ENCODE assay signal across 24 cellular contexts in the genomic region with DNA sequence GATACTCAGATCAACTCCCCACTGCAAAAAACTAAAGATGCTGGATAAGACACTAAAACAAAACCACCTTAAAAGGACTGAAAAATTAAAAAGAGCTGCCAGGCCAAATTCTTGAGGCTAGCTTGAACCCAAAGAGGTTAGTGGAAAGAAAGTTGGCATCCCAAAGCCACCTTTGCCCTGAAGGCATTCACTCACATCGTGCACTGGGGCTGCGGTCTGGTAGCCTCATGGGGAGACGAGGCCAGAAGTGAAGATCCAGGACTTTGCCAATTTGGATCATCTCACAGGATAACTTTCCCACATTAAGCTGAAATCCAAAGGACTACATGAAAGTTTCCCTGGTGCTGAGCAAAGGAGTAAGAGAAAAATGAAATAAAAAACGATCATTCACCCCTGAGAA.
DNase-seq lines count a peak whose midpoint lies in the region; ATAC-seq, FAIRE-seq and TF ChIP-seq lines count a peak whose summit lies in the region.
"Had no signal": no experiment of that assay in that cellular context is flagged by ENCODE, and none has a peak within 500 bp of the region (broad histone marks: within the 10 kb centered on the region; RNA-seq: fewer than 3 reads in every experiment).

No MANE protein-coding gene starts in this region.

- no peaks in the 10 kb centered on the region for H3K27me3 ChIP-seq in endothelial cell of umbilical vein (ENCODE audit: control insufficient read depth in 2 of 2, insufficient read depth in 2 of 2, low read length in 2 of 2)
- H3K27me3 ChIP-seq: BE2C; BLaER1 treated with 17β-estradiol and CSF1 and Interleukin-3, amounts not matched to agents 10 nM and 100 nM had no signal

- no peak overlapping the region for H3K9ac ChIP-seq in endothelial cell of umbilical vein (replicated peaks; ENCODE audit: extremely low read depth, insufficient read depth, low read length)
- H3K9ac ChIP-seq: BLaER1 treated with 17β-estradiol and CSF1 and Interleukin-3, amounts not matched to agents 10 nM and 100 nM; GM23248 had no signal

- BruUV-seq in endothelial cell of umbilical vein (replicated peaks; lab: Mats Ljungman, UMichigan): no TSS peak

- H3K27ac Mint-ChIP-seq in activated naive CD4-positive, alpha-beta T cell treated with anti-CD3 and anti-CD28 coated beads, Interleukin-2, amount 10 ng/mL, durations not matched to agents 7 days and 5 days: no peak overlapping the region
- H3K27ac Mint-ChIP-seq: CD4-positive, alpha-beta T cell; CD8-positive, alpha-beta memory T cell had no signal

- no peaks in the 10 kb centered on the region for H4K20me1 ChIP-seq in endothelial cell of umbilical vein (replicated peaks; ENCODE audit: control insufficient read depth, extremely low read depth, insufficient read depth, low read length)
- H4K20me1 ChIP-seq: BLaER1 treated with 17β-estradiol and CSF1 and Interleukin-3, amounts not matched to agents 10 nM and 100 nM had no signal

- no peak for TF ChIP-seq POLR2A in endothelial cell of umbilical vein (IDR thresholded peaks at IDR 0.05; ENCODE audit: low read depth, low read length)

- no peaks in the 10 kb centered on the region for H3K4me1 ChIP-seq in endothelial cell of umbilical vein (ENCODE audit: control insufficient read depth, extremely low read depth, insufficient read depth, low read length)
- H3K4me1 ChIP-seq: A549; BE2C; BLaER1 treated with 17β-estradiol and CSF1 and Interleukin-3, amounts not matched to agents 10 nM and 100 nM had no signal

- H3K4me2 ChIP-seq in endothelial cell of umbilical vein (ENCODE audit: insufficient read depth, low read length): no peak overlapping the region
- H3K4me2 ChIP-seq: A549; BLaER1 treated with 17β-estradiol and CSF1 and Interleukin-3, amounts not matched to agents 10 nM and 100 nM had no signal

- H3K79me2 ChIP-seq in endothelial cell of umbilical vein (ENCODE audit: control insufficient read depth, insufficient read depth, low read length): no peaks in the 10 kb centered on the region

- ATAC-seq in sciatic nerve (peak; percentile 49), GM21526 (IDR thresholded peaks at IDR 0.05; ENCODE audit: low FRiP score, unreplicated experiment) (no peak)
- ATAC-seq: A549 had no signal

- H2AFZ ChIP-seq in endothelial cell of umbilical vein (ENCODE audit: low read depth, low read length): no peak overlapping the region
- H2AFZ ChIP-seq: GM23248 had no signal

- POLR2A ChIA-PET in endothelial cell of umbilical vein (lab: Charles Lee): no interaction called here

- no peak overlapping the region for H3K27ac ChIP-seq in endothelial cell of umbilical vein (ENCODE audit: insufficient read depth, low read depth, low read length)
- H3K27ac ChIP-seq: A549; BLaER1 treated with 17β-estradiol and CSF1 and Interleukin-3, amounts not matched to agents 10 nM and 100 nM; GM23248 had no signal

- FAIRE-seq in endothelial cell of umbilical vein (lab: Jason Lieb, UNC): peak; percentile 28
- FAIRE-seq: A549, GM12891, GM18507, H1 had no signal

- TF ChIP-seq CTCF in endothelial cell of umbilical vein (IDR thresholded peaks at IDR 0.05; ENCODE audit: extremely low read depth in 1 of 2, insufficient read depth in 1 of 2, low read depth in 1 of 2, low read length in 2 of 2): no peak

- no peaks in the 10 kb centered on the region for H3K9me3 ChIP-seq in endothelial cell of umbilical vein (replicated peaks; ENCODE audit: control insufficient read depth, insufficient read depth, low read length)
- H3K9me3 ChIP-seq: BE2C had no signal

- H3K4me3 Mint-ChIP-seq in activated naive CD4-positive, alpha-beta T cell treated with anti-CD3 and anti-CD28 coated beads, Interleukin-2, amount 10 ng/mL, durations not matched to agents 7 days and 5 days: no peak overlapping the region
- H3K4me3 Mint-ChIP-seq: CD14-positive monocyte; CD4-positive, alpha-beta T cell had no signal

- no peak overlapping the region for H3K4me3 ChIP-seq in endothelial cell of umbilical vein (replicated peaks in 1 of 3; ENCODE audit: insufficient read depth in 1 of 3, low read depth in 1 of 3, low read length in 3 of 3)
- H3K4me3 ChIP-seq: A549; BLaER1 treated with 17β-estradiol and CSF1 and Interleukin-3, amounts not matched to agents 10 nM and 100 nM; GM23248 had no signal

- DNase-seq in RPMI7951 (ENCODE audit: low read depth) (peak; percentile 77), endothelial cell of umbilical vein (ENCODE audit: low read depth, low spot score) (no peak), sciatic nerve (ENCODE audit: low spot score) (no peak), ecto neural progenitor cell (ENCODE audit: low spot score) (no peak)
- no peak for DNase-seq in activated naive CD4-positive, alpha-beta T cell treated with anti-CD3 and anti-CD28 coated beads, Interleukin-2, amount 10 ng/mL, durations not matched to agents 7 days and 5 days
- DNase-seq: 8988T; ACHN; AML-193; BE2C; CD4-positive, alpha-beta T cell; CD8-positive, alpha-beta memory T cell; DMS53; DMS79 treated with DMSO at 0.1 percent for 48 hours; GF-D8; GM23248; H7; HCEC 1CT had no signal

- H3K27me3 Mint-ChIP-seq in activated naive CD4-positive, alpha-beta T cell treated with anti-CD3 and anti-CD28 coated beads, Interleukin-2, amount 10 ng/mL, durations not matched to agents 7 days and 5 days: no peaks in the 10 kb centered on the region
- H3K27me3 Mint-ChIP-seq: CD4-positive, alpha-beta T cell; CD8-positive, alpha-beta memory T cell had no signal

- H3K36me3 ChIP-seq in endothelial cell of umbilical vein (ENCODE audit: control insufficient read depth in 2 of 2, extremely low read depth in 1 of 2, insufficient read depth in 2 of 2, low read length in 2 of 2): no peaks in the 10 kb centered on the region
- H3K36me3 ChIP-seq: BE2C; BLaER1 treated with 17β-estradiol and CSF1 and Interleukin-3, amounts not matched to agents 10 nM and 100 nM had no signal

- H3K9me3 Mint-ChIP-seq in activated naive CD4-positive, alpha-beta T cell treated with anti-CD3 and anti-CD28 coated beads, Interleukin-2, amount 10 ng/mL, durations not matched to agents 7 days and 5 days: peaks cover 6% of the 10 kb centered on the region

- CTCF ChIA-PET in endothelial cell of umbilical vein (lab: Charles Lee): interaction anchor here (0.7 to 2.5 kb wide), 4 partner anchors 8 to 850 kb away, joined by 3 to 10 read pairs (median 4); no protein-coding TSS in a partner anchor
- CTCF ChIA-PET in activated naive CD4-positive, alpha-beta T cell treated with anti-CD3 and anti-CD28 coated beads, Interleukin-2, amount 10 ng/mL, durations not matched to agents 7 days and 5 days (lab: Charles Lee): no interaction called here

- H3K4me1 Mint-ChIP-seq in activated naive CD4-positive, alpha-beta T cell treated with anti-CD3 and anti-CD28 coated beads, Interleukin-2, amount 10 ng/mL, durations not matched to agents 7 days and 5 days: no peaks in the 10 kb centered on the region
- H3K4me1 Mint-ChIP-seq: CD14-positive monocyte; CD8-positive, alpha-beta memory T cell had no signal

- no peaks in the 10 kb centered on the region for H3K9me1 ChIP-seq in endothelial cell of umbilical vein (replicated peaks; ENCODE audit: control insufficient read depth, extremely low read depth, insufficient read depth, low read length)

- dilution Hi-C loops in endothelial cell of umbilical vein (cut with MboI; ENCODE audit: extremely low pct_ligation_motif_present, low sequenced_read_pairs): no loop called here

- H3K36me3 Mint-ChIP-seq in activated naive CD4-positive, alpha-beta T cell treated with anti-CD3 and anti-CD28 coated beads, Interleukin-2, amount 10 ng/mL, durations not matched to agents 7 days and 5 days: no peaks in the 10 kb centered on the region
- H3K36me3 Mint-ChIP-seq: CD14-positive monocyte had no signal

- intact Hi-C loops in endothelial cell of umbilical vein (cut with micrococcal nuclease) (no loop called here), sciatic nerve (cut with DNase I) (no loop called here)

TF ChIP-seq in endothelial cell of umbilical vein, 7 proteins besides CTCF, POLR2A, EP300 and RAD21:
- no peak for TF ChIP-seq JUN (IDR thresholded peaks at IDR 0.05; ENCODE audit: borderline replicate concordance, insufficient read depth, insufficient read length, low read depth)
- no peak for TF ChIP-seq MYC (IDR thresholded peaks at IDR 0.05; ENCODE audit: low read depth, low read length)
- TF ChIP-seq EZH2 (IDR thresholded peaks at IDR 0.05; ENCODE audit: borderline replicate concordance, low read depth, low read length, severe bottlenecking): no peak
- TF ChIP-seq GATA2 (IDR thresholded peaks at IDR 0.05; ENCODE audit: insufficient read depth, insufficient read length, low read depth, low read length): no peak
- TF ChIP-seq, protein P1, sequence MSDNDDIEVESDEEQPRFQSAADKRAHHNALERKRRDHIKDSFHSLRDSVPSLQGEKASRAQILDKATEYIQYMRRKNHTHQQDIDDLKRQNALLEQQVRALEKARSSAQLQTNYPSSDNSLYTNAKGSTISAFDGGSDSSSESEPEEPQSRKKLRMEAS (IDR thresholded peaks at IDR 0.05; ENCODE audit: insufficient read depth, insufficient read length): no peak
- no peak for TF ChIP-seq FOS (IDR thresholded peaks at IDR 0.05; ENCODE audit: borderline replicate concordance, insufficient read depth, low read length)
- TF ChIP-seq POLR2AphosphoS5 (IDR thresholded peaks at IDR 0.05; ENCODE audit: insufficient read depth, low read depth, low read length): no peak
